In genomic region chr15:43204016-43204901, GRCh38 we compare ENCODE assay signal across 1 cellular context.
A peak's percentile ranks its signal among the peaks of the same experiment; 100 is the strongest.
TF ChIP-seq lines count a peak whose summit lies in the region.

No MANE protein-coding gene starts in this region.

TF ChIP-seq in GM12878, 131 proteins besides CTCF, POLR2A, EP300 and RAD21 (continued from another document):
- TF ChIP-seq CEBPZ (IDR thresholded peaks at IDR 0.05; ENCODE audit: low read depth, low read length) (no peak), NR2F1 (conservative IDR thresholded peaks at IDR 0.05) (0 out of 2 replicates have a peak, but pooled peaks have one; percentile 24)
TF ChIP-seq in GM12878: peak in this region for 5.
